22 cellular contexts compared by ENCODE assay signal in genomic region chr5:63164339-63164738, GRCh38.
A peak's percentile ranks its signal among the peaks of the same experiment; 100 is the strongest.
DNase-seq lines count a peak whose midpoint lies in the region; ATAC-seq and TF ChIP-seq lines count a peak whose summit lies in the region.
"Had no signal": no experiment of that assay in that cellular context is flagged by ENCODE, and none has a peak within 500 bp of the region (broad histone marks: within the 10 kb centered on the region; RNA-seq: fewer than 3 reads in every experiment).

No MANE protein-coding gene starts in this region.

- H3K4me3 ChIP-seq in neural progenitor cell: no peak overlapping the region
- H3K4me3 ChIP-seq in trophoblast cell (ENCODE audit: low read depth, low read length): no peak overlapping the region
- H3K4me3 ChIP-seq: BLaER1, GM12878 had no signal

- no peak overlapping the region for H4K12ac ChIP-seq in trophoblast cell (ENCODE audit: low read depth, low read length)

- H3K4me2 ChIP-seq in neural progenitor cell (peak overlapping the region; percentile 67), trophoblast cell (ENCODE audit: low read length) (no peak overlapping the region)
- H3K4me2 ChIP-seq: BLaER1 had no signal

- no peaks in the 10 kb centered on the region for H3K79me2 ChIP-seq in neural progenitor cell (ENCODE audit: low read depth)
- no peaks in the 10 kb centered on the region for H3K79me2 ChIP-seq in trophoblast cell (ENCODE audit: control insufficient read depth, insufficient read depth, low read length, poor library complexity)

- H3K27ac ChIP-seq in neural progenitor cell (no peak overlapping the region), trophoblast cell (ENCODE audit: low read depth, low read length) (no peak overlapping the region)
- H3K27ac ChIP-seq: BLaER1 had no signal

- H3K4me3 Mint-ChIP-seq in glutamatergic neuron (ENCODE audit: unreplicated experiment) (peak overlapping the region; percentile 55), neural progenitor cell (no peak overlapping the region)
- H3K4me3 Mint-ChIP-seq: CD14-positive monocyte; CD4-positive, alpha-beta memory T cell; CD4-positive, CD25-positive, alpha-beta regulatory T cell; CD8-positive, alpha-beta memory T cell had no signal

- H3K4me1 ChIP-seq in neural progenitor cell (peaks cover 23% of the 10 kb centered on the region), trophoblast cell (ENCODE audit: control insufficient read depth in 1 of 2, insufficient read depth in 2 of 2, low read length in 2 of 2) (no peaks in the 10 kb centered on the region)
- H3K4me1 ChIP-seq: BE2C, BLaER1 had no signal

- H3K9me3 Mint-ChIP-seq in glutamatergic neuron (ENCODE audit: unreplicated experiment) (peaks cover 12% of the 10 kb centered on the region), neural progenitor cell (no peaks in the 10 kb centered on the region)
- H3K9me3 Mint-ChIP-seq: CD4-positive, alpha-beta memory T cell had no signal

- H3K9ac ChIP-seq in neural progenitor cell: no peak overlapping the region
- H3K9ac ChIP-seq in trophoblast cell (ENCODE audit: low read length): no peak overlapping the region
- H3K9ac ChIP-seq: BLaER1 had no signal

- H2BK5ac ChIP-seq in trophoblast cell (ENCODE audit: low read depth, low read length, poor library complexity): no peak overlapping the region

- H2BK120ac ChIP-seq in trophoblast cell (ENCODE audit: insufficient read depth, low read length, poor library complexity): no peak overlapping the region

- H3K4me1 Mint-ChIP-seq in glutamatergic neuron (ENCODE audit: low read depth, unreplicated experiment) (peaks cover 67% of the 10 kb centered on the region), neural progenitor cell (no peaks in the 10 kb centered on the region)
- H3K4me1 Mint-ChIP-seq: CD14-positive monocyte; CD4-positive, alpha-beta memory T cell; CD4-positive, CD25-positive, alpha-beta regulatory T cell; CD8-positive, alpha-beta memory T cell had no signal

- no peak overlapping the region for H2BK12ac ChIP-seq in trophoblast cell (ENCODE audit: low read length)

- H3K27me3 ChIP-seq in neural progenitor cell: no peaks in the 10 kb centered on the region
- H3K27me3 ChIP-seq in trophoblast cell (ENCODE audit: insufficient read depth, low read length): no peaks in the 10 kb centered on the region
- H3K27me3 ChIP-seq: BE2C, BLaER1 had no signal

- H4K91ac ChIP-seq in trophoblast cell (ENCODE audit: low read depth, low read length): no peak overlapping the region

- peak; percentile 80 for ATAC-seq in left lobe of liver
- no peak for ATAC-seq in HG03520 (IDR thresholded peaks at IDR 0.05; ENCODE audit: unreplicated experiment)
- ATAC-seq: GM12878 had no signal

- H3K14ac ChIP-seq in trophoblast cell (ENCODE audit: low read length): no peak overlapping the region

- peaks cover 9% of the 10 kb centered on the region for H3F3A ChIP-seq in neural progenitor cell (ENCODE audit: low read depth)

- WGBS in trophoblast cell (ENCODE audit: extremely low coverage, insufficient coverage, insufficient read length): no CpG with 5 or more reads among the region's 2 CpGs

- H3K36me3 ChIP-seq in neural progenitor cell (no peaks in the 10 kb centered on the region), trophoblast cell (ENCODE audit: control insufficient read depth in 1 of 2, insufficient read depth in 2 of 2, low read length in 2 of 2) (no peaks in the 10 kb centered on the region)
- H3K36me3 ChIP-seq: BE2C, BLaER1 had no signal

- peak overlapping the region; percentile 52 for H2AFZ ChIP-seq in neural progenitor cell (replicated peaks)
- H2AFZ ChIP-seq in trophoblast cell (ENCODE audit: insufficient read depth, low read length, poor library complexity): no peak overlapping the region

- TF ChIP-seq CTCF in glutamatergic neuron (IDR thresholded peaks at IDR 0.05; ENCODE audit: partially characterized antibody, unreplicated experiment) (no peak), neural progenitor cell (IDR thresholded peaks at IDR 0.05) (no peak)

- H3K9me3 ChIP-seq in neural progenitor cell (ENCODE audit: low read depth): no peaks in the 10 kb centered on the region
- no peaks in the 10 kb centered on the region for H3K9me3 ChIP-seq in trophoblast cell (ENCODE audit: insufficient read depth, low read depth, low read length)
- H3K9me3 ChIP-seq: BE2C, BLaER1 had no signal

- H4K8ac ChIP-seq in trophoblast cell (ENCODE audit: low read depth, low read length): no peak overlapping the region

- H3K4ac ChIP-seq in trophoblast cell (ENCODE audit: low read depth, low read length): no peak overlapping the region

- H3K79me1 ChIP-seq in trophoblast cell (ENCODE audit: low read length): no peaks in the 10 kb centered on the region

- no peaks in the 10 kb centered on the region for H3K36me3 Mint-ChIP-seq in glutamatergic neuron (ENCODE audit: unreplicated experiment)
- no peaks in the 10 kb centered on the region for H3K36me3 Mint-ChIP-seq in neural progenitor cell
- H3K36me3 Mint-ChIP-seq: CD14-positive monocyte; CD4-positive, alpha-beta memory T cell; CD4-positive, CD25-positive, alpha-beta regulatory T cell; CD8-positive, alpha-beta memory T cell had no signal

- H2AK5ac ChIP-seq in trophoblast cell (ENCODE audit: low read length): no peak overlapping the region

- no peak overlapping the region for H3K18ac ChIP-seq in trophoblast cell (ENCODE audit: low read length)

- H3K27ac Mint-ChIP-seq in glutamatergic neuron (ENCODE audit: unreplicated experiment) (peak overlapping the region; percentile 96), neural progenitor cell (no peak overlapping the region)
- H3K27ac Mint-ChIP-seq: CD14-positive monocyte; CD4-positive, alpha-beta memory T cell; CD4-positive, CD25-positive, alpha-beta regulatory T cell; CD8-positive, alpha-beta memory T cell had no signal

- DNase-seq in glutamatergic neuron: no peak
- DNase-seq in left lobe of liver (ENCODE audit: low spot score): no peak
- no peak for DNase-seq in neural progenitor cell (ENCODE audit: low spot score)
- no peak for DNase-seq in trophoblast cell
- DNase-seq: 8988T; ACHN; BE2C; CD4-positive, alpha-beta memory T cell; CD4-positive, CD25-positive, alpha-beta regulatory T cell; CD8-positive, alpha-beta memory T cell; COR-L47; DMS 273 treated with DMSO at 0.1 percent for 48 hours; DMS153; DMS53; DMS79; DND-41; EL; GDM1 had no signal

- peaks cover 6% of the 10 kb centered on the region for H3K27me3 Mint-ChIP-seq in glutamatergic neuron (ENCODE audit: unreplicated experiment)
- H3K27me3 Mint-ChIP-seq in neural progenitor cell (ENCODE audit: insufficient read depth, low read depth): no peaks in the 10 kb centered on the region
- H3K27me3 Mint-ChIP-seq: CD4-positive, alpha-beta memory T cell; CD4-positive, CD25-positive, alpha-beta regulatory T cell had no signal

- no peaks in the 10 kb centered on the region for H4K20me1 ChIP-seq in neural progenitor cell (ENCODE audit: low read depth)
- H4K20me1 ChIP-seq: BLaER1 had no signal

- H3K23ac ChIP-seq in trophoblast cell (ENCODE audit: low read length): no peak overlapping the region
